ENCODE assay signal across 9 cellular contexts in genomic region chr14:64654072-64654899, GRCh38. TPM values are rescaled to one million over a fixed set of nuclear protein-coding genes. Genes with fewer than 3 reads are reported as not detected.
DNase-seq lines count a peak whose midpoint lies in the region; ATAC-seq and TF ChIP-seq lines count a peak whose summit lies in the region.
"Had no signal": no experiment of that assay in that cellular context is flagged by ENCODE, and none has a peak within 500 bp of the region (broad histone marks: within the 10 kb centered on the region; RNA-seq: fewer than 3 reads in every experiment).

No MANE protein-coding gene starts in this region.

- intact Hi-C loops in prostate gland (cut with DNase I): no loop called here

- peak; percentile 58 for ATAC-seq in activated CD8-positive, alpha-beta memory T cell treated with anti-CD3 and anti-CD28 coated beads, Interleukin-2, amount 10 ng/mL, durations not matched to agents 7 days and 5 days
- ATAC-seq in gastroesophageal sphincter: peak; percentile 51
- peak; percentile 90 for ATAC-seq in stimulated activated naive CD8-positive, alpha-beta T cell treated with anti-CD3 and anti-CD28 coated beads, Interleukin-15, amount 100 ng/mL, for 72 hours

- CTCF ChIA-PET in activated CD8-positive, alpha-beta memory T cell treated with anti-CD3 and anti-CD28 coated beads, Interleukin-2, amount 10 ng/mL, durations not matched to agents 7 days and 5 days (lab: Charles Lee): interaction anchor here (1.0 to 2.6 kb wide), 3 partner anchors 18 to 111 kb away, joined by 4 to 13 read pairs (median 7); no protein-coding TSS in a partner anchor

- no peak for TF ChIP-seq EP300 in gastroesophageal sphincter (IDR thresholded peaks at IDR 0.05)

- no peak overlapping the region for H3K27ac Mint-ChIP-seq in activated CD8-positive, alpha-beta memory T cell treated with anti-CD3 and anti-CD28 coated beads, Interleukin-2, amount 10 ng/mL, durations not matched to agents 7 days and 5 days
- peak overlapping the region in 1 of 2 donors; percentile 31 for H3K27ac Mint-ChIP-seq in stimulated activated naive CD8-positive, alpha-beta T cell treated with anti-CD3 and anti-CD28 coated beads, Interleukin-15, amount 100 ng/mL, for 72 hours
- H3K27ac Mint-ChIP-seq: T-cell had no signal

- no peaks in the 10 kb centered on the region for H3K9me3 Mint-ChIP-seq in activated CD8-positive, alpha-beta memory T cell treated with anti-CD3 and anti-CD28 coated beads, Interleukin-2, amount 10 ng/mL, durations not matched to agents 7 days and 5 days (ENCODE audit: low read depth)
- H3K9me3 Mint-ChIP-seq in stimulated activated naive CD8-positive, alpha-beta T cell treated with anti-CD3 and anti-CD28 coated beads, Interleukin-15, amount 100 ng/mL, for 72 hours: no peaks in the 10 kb centered on the region
- H3K9me3 Mint-ChIP-seq: T-cell had no signal

- H3K36me3 Mint-ChIP-seq in activated CD8-positive, alpha-beta memory T cell treated with anti-CD3 and anti-CD28 coated beads, Interleukin-2, amount 10 ng/mL, durations not matched to agents 7 days and 5 days: no peaks in the 10 kb centered on the region
- H3K36me3 Mint-ChIP-seq: T-cell had no signal

- peaks cover 20% of the 10 kb centered on the region for H3K4me1 Mint-ChIP-seq in activated CD8-positive, alpha-beta memory T cell treated with anti-CD3 and anti-CD28 coated beads, Interleukin-2, amount 10 ng/mL, durations not matched to agents 7 days and 5 days
- H3K4me1 Mint-ChIP-seq in stimulated activated naive CD8-positive, alpha-beta T cell treated with anti-CD3 and anti-CD28 coated beads, Interleukin-15, amount 100 ng/mL, for 72 hours: peaks cover 21% of the 10 kb centered on the region

- no peak overlapping the region for H3K4me3 Mint-ChIP-seq in activated CD8-positive, alpha-beta memory T cell treated with anti-CD3 and anti-CD28 coated beads, Interleukin-2, amount 10 ng/mL, durations not matched to agents 7 days and 5 days
- no peak overlapping the region for H3K4me3 Mint-ChIP-seq in stimulated activated naive CD8-positive, alpha-beta T cell treated with anti-CD3 and anti-CD28 coated beads, Interleukin-15, amount 100 ng/mL, for 72 hours
- H3K4me3 Mint-ChIP-seq: T-cell had no signal

- H3K4me3 ChIP-seq in gastroesophageal sphincter (no peak overlapping the region), prostate gland (no peak overlapping the region)

- TF ChIP-seq POLR2A in gastroesophageal sphincter (IDR thresholded peaks at IDR 0.05): no peak
- no peak for TF ChIP-seq POLR2A in prostate gland (IDR thresholded peaks at IDR 0.05)

- WGBS in gastroesophageal sphincter (ENCODE audit: low coverage in 1 of 2), 2 donors: 25 to 33% methylated on average over 7 of the region's 7 CpGs
- 45% methylated on average over 7 of the region's 7 CpGs for WGBS in prostate gland

- no peak for TF ChIP-seq CTCF in gastroesophageal sphincter (IDR thresholded peaks at IDR 0.05)
- no peak for TF ChIP-seq CTCF in prostate gland (IDR thresholded peaks at IDR 0.05)

- no peaks in the 10 kb centered on the region for H3K27me3 ChIP-seq in gastroesophageal sphincter
- no peaks in the 10 kb centered on the region for H3K27me3 ChIP-seq in prostate gland (replicated peaks; ENCODE audit: insufficient read depth)

- H3K27me3 Mint-ChIP-seq in activated CD8-positive, alpha-beta memory T cell treated with anti-CD3 and anti-CD28 coated beads, Interleukin-2, amount 10 ng/mL, durations not matched to agents 7 days and 5 days: peaks cover 33% of the 10 kb centered on the region
- peaks cover 23% of the 10 kb centered on the region for H3K27me3 Mint-ChIP-seq in stimulated activated naive CD8-positive, alpha-beta T cell treated with anti-CD3 and anti-CD28 coated beads, Interleukin-15, amount 100 ng/mL, for 72 hours

- H3K9me3 ChIP-seq in gastroesophageal sphincter (no peaks in the 10 kb centered on the region), prostate gland (no peaks in the 10 kb centered on the region)

- peaks cover 3 to 25% (median 7%) of the 10 kb centered on the region in 3 donors for H3K4me1 ChIP-seq in gastroesophageal sphincter
- H3K4me1 ChIP-seq in prostate gland (replicated peaks): no peaks in the 10 kb centered on the region

- H3K36me3 ChIP-seq in gastroesophageal sphincter: no peaks in the 10 kb centered on the region
- no peaks in the 10 kb centered on the region for H3K36me3 ChIP-seq in prostate gland

- H3K27ac ChIP-seq in gastroesophageal sphincter (peak overlapping the region; percentile 60 to 87 (median 76)), prostate gland (no peak overlapping the region)

- DNase-seq in activated CD8-positive, alpha-beta memory T cell treated with anti-CD3 and anti-CD28 coated beads, Interleukin-2, amount 10 ng/mL, durations not matched to agents 7 days and 5 days: no peak
- no peak for DNase-seq in activated CD8-positive, alpha-beta memory T cell treated with anti-CD3 and anti-CD28 coated beads for 24 hours
- DNase-seq in SKM-1 (lab: John Stamatoyannopoulos, UW; ENCODE audit: unreplicated experiment) (peak; percentile 63), activated gamma-delta T cell treated with Interleukin-2 at 50 U/mL for 16 hours (no peak), prostate gland (ENCODE audit: low spot score) (no peak)
- peak in 1 of 2 donors; percentile 14 for DNase-seq in stimulated activated naive CD8-positive, alpha-beta T cell treated with anti-CD3 and anti-CD28 coated beads, Interleukin-15, amount 100 ng/mL, for 72 hours
- no peak for DNase-seq in activated CD8-positive, alpha-beta memory T cell treated with anti-CD3 and anti-CD28 coated beads, Interleukin-2, amount 50 U/mL, for 48 hours
- DNase-seq: T-cell had no signal

RNA-seq across cellular contexts. Expression of gene PLEKHG3, which starts 49.9 kb away (rescaled TPM):
- 10 to 100 TPM; 11.9 to 28.2 TPM for total RNA-seq in activated CD8-positive, alpha-beta memory T cell treated with anti-CD3 and anti-CD28 coated beads, Interleukin-2, amount 10 ng/mL, durations not matched to agents 7 days and 5 days
- total RNA-seq in gastroesophageal sphincter (10 to 100 TPM; 44.2 to 79.4 (median 57.7) TPM), prostate gland (10 to 100 TPM; 57.8 to 69.7 TPM)

Comparison
In these comparisons a context has a peak if more than half of its experiments do, and no peak if none do; other contexts are left out.
1. H3K27ac ChIP-seq: peak in gastroesophageal sphincter (4 of 4); none in prostate gland (0 of 2).
2. Peak in every context shown above with its lines, with median percentiles within 50 percentile points of each other: ATAC-seq.